Comparison of ENCODE assay signal across 2 cellular contexts in genomic region chr3:116777181-116777840, GRCh38.
TF ChIP-seq lines count a peak whose summit lies in the region.

No MANE protein-coding gene starts in this region.

TF ChIP-seq in IMR-90, 13 proteins besides CTCF, POLR2A, EP300 and RAD21:
- no peak for TF ChIP-seq NFE2L2 (IDR thresholded peaks at IDR 0.05; ENCODE audit: low read depth, low read length)
- no peak for TF ChIP-seq FOS (IDR thresholded peaks at IDR 0.05; ENCODE audit: low read depth, low read length)
- TF ChIP-seq MAFK (IDR thresholded peaks at IDR 0.05; ENCODE audit: low read depth, low read length), result no peak
- TF ChIP-seq CHD1 (IDR thresholded peaks at IDR 0.05; ENCODE audit: low read depth, low read length), result no peak
- TF ChIP-seq USF2 (IDR thresholded peaks at IDR 0.05; ENCODE audit: low read depth, low read length), result no peak
- TF ChIP-seq SMC3 (IDR thresholded peaks at IDR 0.05; ENCODE audit: low read depth, low read length), result no peak
- no peak for TF ChIP-seq RCOR1 (IDR thresholded peaks at IDR 0.05; ENCODE audit: insufficient replicate concordance, low read length)

TF ChIP-seq in H1, 55 proteins besides CTCF, POLR2A, EP300 and RAD21:
- TF ChIP-seq TEAD4 (IDR thresholded peaks at IDR 0.05; ENCODE audit: low read depth, low read length), result peak; percentile 47; the same call in 1 of the 2 replicates
- peak; percentile 82 for TF ChIP-seq YY1 (IDR thresholded peaks at IDR 0.05; ENCODE audit: low read depth, low read length)
- TF ChIP-seq SIN3A (conservative IDR thresholded peaks at IDR 0.05 in 1 of 2, IDR thresholded peaks at IDR 0.05 in 1 of 2; ENCODE audit: low read depth in 1 of 2, low read length in 2 of 2), result no peak
